In the genomic region with DNA sequence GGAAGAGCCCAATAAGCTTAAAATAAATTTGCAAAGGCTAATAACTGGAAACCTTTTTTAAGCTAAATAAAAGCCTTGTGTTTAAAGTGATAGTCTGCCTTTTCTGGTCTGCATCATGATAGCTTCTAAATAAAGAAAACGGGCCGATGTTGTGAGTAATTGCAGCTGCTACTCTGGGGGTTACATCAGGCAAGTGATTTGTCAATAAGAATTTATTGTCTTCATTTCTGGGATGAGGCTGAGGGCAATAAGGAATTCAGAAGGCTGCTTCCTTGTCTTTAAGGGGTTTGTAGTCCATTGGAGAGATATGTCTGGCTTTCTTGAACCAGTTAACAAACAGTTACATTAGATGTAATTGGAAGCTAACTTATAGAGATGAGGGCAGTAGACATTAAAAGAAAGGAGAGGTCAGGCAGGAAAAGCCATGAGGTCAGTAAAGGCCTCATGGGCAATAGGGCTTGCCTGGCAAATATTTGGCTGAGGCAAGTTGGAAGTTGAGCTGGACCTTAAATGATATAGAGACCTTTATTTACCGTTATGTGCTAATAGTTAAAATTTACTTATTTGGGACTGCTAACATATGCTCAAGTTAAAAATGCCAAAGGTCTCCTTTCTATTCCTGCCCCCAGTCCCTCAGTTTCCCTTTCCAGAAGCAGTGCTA, we compare ENCODE assay signal across 18 cellular contexts.
DNase-seq lines count a peak whose midpoint lies in the region; ATAC-seq and TF ChIP-seq lines count a peak whose summit lies in the region.
"Had no signal": no experiment of that assay in that cellular context is flagged by ENCODE, and none has a peak within 500 bp of the region (broad histone marks: within the 10 kb centered on the region; RNA-seq: fewer than 3 reads in every experiment).

No MANE protein-coding gene starts in this region.

- H3K4me1 Mint-ChIP-seq in T-helper 17 cell (peaks cover 54% of the 10 kb centered on the region), WTC11 (peaks cover 29% of the 10 kb centered on the region)

- ATAC-seq in SK-N-SH treated with all-trans-retinoic acid at 6 μM for 48 hours (no peak), T-helper 17 cell (no peak), WTC11 (no peak), GM19463 (IDR thresholded peaks at IDR 0.05; ENCODE audit: unreplicated experiment) (no peak)
- ATAC-seq in stimulated activated naive CD8-positive, alpha-beta T cell treated with anti-CD3 and anti-CD28 coated beads, Interleukin-15, Interleukin-2, amounts not matched to agents 100 U/mL and 50 U/mL, for 24 hours: no peak
- ATAC-seq: naive thymus-derived CD8-positive, alpha-beta T cell; Right ventricle myocardium inferior had no signal

- H3K79me2 ChIP-seq in SK-N-SH (ENCODE audit: insufficient read depth): peaks cover 5% of the 10 kb centered on the region; the same call in 1 of the 2 replicates

- H3K36me3 Mint-ChIP-seq in T-helper 17 cell (ENCODE audit: low read depth): no peaks in the 10 kb centered on the region
- no peaks in the 10 kb centered on the region for H3K36me3 Mint-ChIP-seq in WTC11
- H3K36me3 Mint-ChIP-seq: CD14-positive monocyte had no signal

- no peak overlapping the region for H2AFZ ChIP-seq in SK-N-SH (ENCODE audit: low read depth)

- no peaks in the 10 kb centered on the region for H4K20me1 ChIP-seq in SK-N-SH (ENCODE audit: insufficient read depth)

- H3F3A ChIP-seq in SK-N-SH (replicated peaks; ENCODE audit: insufficient read depth): peaks cover 7% of the 10 kb centered on the region

- H3K9me3 ChIP-seq in SK-N-SH: no peaks in the 10 kb centered on the region
- no peaks in the 10 kb centered on the region for H3K9me3 ChIP-seq in T-helper 17 cell (ENCODE audit: control insufficient read depth, low read length, poor library complexity, severe bottlenecking)
- H3K9me3 ChIP-seq: HAP-1 had no signal

- H3K4me2 ChIP-seq in SK-N-SH: no peak overlapping the region

- H3K27ac Mint-ChIP-seq in T-helper 17 cell (peak overlapping the region; percentile 10), WTC11 (no peak overlapping the region)
- H3K27ac Mint-ChIP-seq: T-helper 2 cell treated with Interferon-gamma antibody and Interleukin-4, amounts not matched to agents 5 μg/mL and 100 μg/mL, for 36 hours had no signal

- 86% methylated on average over 3 of the region's 3 CpGs for WGBS in SK-N-SH (ENCODE audit: low lambda C conversion rate)

- H3K4me1 ChIP-seq in SK-N-SH (ENCODE audit: control insufficient read depth in 1 of 2, insufficient read depth in 2 of 2, low read depth in 1 of 2, low read length in 1 of 2): peaks cover 5 to 8% of the 10 kb centered on the region in 2 experiments; a peak in 3 of 4 replicates

- no peak overlapping the region for H3K27ac ChIP-seq in SK-N-SH (ENCODE audit: low read depth in 2 of 2, low read length in 1 of 2)

- CTCF ChIA-PET in SK-N-SH (lab: Yijun Ruan, JAX): interaction anchor here (0.8 to 2.8 kb wide), 9 partner anchors 13 to 340 kb away, joined by 3 to 10 read pairs (median 5); no protein-coding TSS in a partner anchor
- CTCF ChIA-PET in WTC11 (lab: Charles Lee): interaction anchor here (0.5 to 1.2 kb wide), 5 partner anchors 7 to 340 kb away, joined by 3 to 5 read pairs (median 3); no protein-coding TSS in a partner anchor

- no peaks in the 10 kb centered on the region for H3K27me3 ChIP-seq in SK-N-SH (ENCODE audit: insufficient read depth)

- TF ChIP-seq EP300 in SK-N-SH (IDR thresholded peaks at IDR 0.05; ENCODE audit: borderline replicate concordance in 1 of 2, low read depth in 1 of 2, low read length in 1 of 2): no peak

- H3K9me3 Mint-ChIP-seq in WTC11: no peaks in the 10 kb centered on the region
- H3K9me3 Mint-ChIP-seq: CD14-positive monocyte; naive thymus-derived CD8-positive, alpha-beta T cell; T-helper 2 cell treated with Interferon-gamma antibody and Interleukin-4, amounts not matched to agents 5 μg/mL and 100 μg/mL, for 36 hours had no signal

- TF ChIP-seq CTCF in SK-N-SH (IDR thresholded peaks at IDR 0.05): no peak
- TF ChIP-seq CTCF in fibroblast of villous mesenchyme (IDR thresholded peaks at IDR 0.05; ENCODE audit: insufficient read depth, low read depth, low read length): no peak
- no peak for TF ChIP-seq CTCF in WTC11 (IDR thresholded peaks at IDR 0.05)

- no peak overlapping the region for H3K9ac ChIP-seq in SK-N-SH

- H3K4me3 ChIP-seq in SK-N-SH (ENCODE audit: low read depth in 2 of 2, low read length in 1 of 2): no peak overlapping the region
- no peak overlapping the region for H3K4me3 ChIP-seq in fibroblast of villous mesenchyme (ENCODE audit: low read depth, low read length)
- H3K4me3 ChIP-seq: HAP-1 had no signal

- POLR2A ChIA-PET in SK-N-SH (lab: Yijun Ruan, JAX): no interaction called here
- POLR2A ChIA-PET in WTC11 (lab: Charles Lee): no interaction called here

- no peaks in the 10 kb centered on the region for H3K9me2 ChIP-seq in SK-N-SH

- H3K4me3 Mint-ChIP-seq in T-helper 17 cell (no peak overlapping the region), WTC11 (no peak overlapping the region)
- H3K4me3 Mint-ChIP-seq: CD14-positive monocyte; naive thymus-derived CD8-positive, alpha-beta T cell; T-helper 2 cell treated with Interferon-gamma antibody and Interleukin-4, amounts not matched to agents 5 μg/mL and 100 μg/mL, for 36 hours had no signal

- DNase-seq in SK-N-SH: no peak
- DNase-seq in T-helper 17 cell: no peak
- peak; percentile 78 for DNase-seq in fibroblast of villous mesenchyme (ENCODE audit: low read depth)
- no peak for DNase-seq in WTC11 (ENCODE audit: low spot score)
- no peak for DNase-seq in NCI-H2081 treated with DMSO at 0.1 percent for 48 hours (lab: John Stamatoyannopoulos, UW)
- no peak for DNase-seq in stimulated activated naive CD8-positive, alpha-beta T cell treated with anti-CD3 and anti-CD28 coated beads, Interleukin-15, Interleukin-2, amounts not matched to agents 100 U/mL and 50 U/mL, for 24 hours
- DNase-seq: 8988T; activated CD4-positive, CD25-positive, alpha-beta regulatory T cell treated with anti-CD3 and anti-CD28 coated beads, Interleukin-2, amount 50 U/mL, for 72 hours; activated gamma-delta T cell treated with Interleukin-2 at 50 U/mL for 16 hours; amygdala; naive thymus-derived CD8-positive, alpha-beta T cell had no signal

- H3K27me3 Mint-ChIP-seq in T-helper 17 cell: no peaks in the 10 kb centered on the region
- no peaks in the 10 kb centered on the region for H3K27me3 Mint-ChIP-seq in WTC11 (ENCODE audit: low read depth)
- H3K27me3 Mint-ChIP-seq: naive thymus-derived CD8-positive, alpha-beta T cell; progenitor cell of endocrine pancreas had no signal

- no peaks in the 10 kb centered on the region for H3K36me3 ChIP-seq in SK-N-SH (replicated peaks in 1 of 2; ENCODE audit: control insufficient read depth in 1 of 2, insufficient read depth in 2 of 2, low read length in 1 of 2)
- H3K36me3 ChIP-seq: HAP-1 had no signal

- no peak for TF ChIP-seq RAD21 in SK-N-SH (IDR thresholded peaks at IDR 0.05; ENCODE audit: low read length)

TF ChIP-seq in SK-N-SH, 30 proteins besides CTCF, POLR2A, EP300 and RAD21:
- TF ChIP-seq YY1 (IDR thresholded peaks at IDR 0.05; ENCODE audit: low read depth) (no peak), TCF12 (IDR thresholded peaks at IDR 0.05) (0 out of 2 replicates have a peak, but pooled peaks have one; percentile 4), RXRA (IDR thresholded peaks at IDR 0.05; ENCODE audit: borderline replicate concordance, low read depth) (no peak), MEF2A (IDR thresholded peaks at IDR 0.05; ENCODE audit: borderline replicate concordance, low read depth) (no peak)

TF ChIP-seq in SK-N-SH treated with all-trans-retinoic acid at 6 μM for 48 hours, 23 proteins besides CTCF, POLR2A, EP300 and RAD21 (continues in another document):
- TF ChIP-seq, protein P1, sequence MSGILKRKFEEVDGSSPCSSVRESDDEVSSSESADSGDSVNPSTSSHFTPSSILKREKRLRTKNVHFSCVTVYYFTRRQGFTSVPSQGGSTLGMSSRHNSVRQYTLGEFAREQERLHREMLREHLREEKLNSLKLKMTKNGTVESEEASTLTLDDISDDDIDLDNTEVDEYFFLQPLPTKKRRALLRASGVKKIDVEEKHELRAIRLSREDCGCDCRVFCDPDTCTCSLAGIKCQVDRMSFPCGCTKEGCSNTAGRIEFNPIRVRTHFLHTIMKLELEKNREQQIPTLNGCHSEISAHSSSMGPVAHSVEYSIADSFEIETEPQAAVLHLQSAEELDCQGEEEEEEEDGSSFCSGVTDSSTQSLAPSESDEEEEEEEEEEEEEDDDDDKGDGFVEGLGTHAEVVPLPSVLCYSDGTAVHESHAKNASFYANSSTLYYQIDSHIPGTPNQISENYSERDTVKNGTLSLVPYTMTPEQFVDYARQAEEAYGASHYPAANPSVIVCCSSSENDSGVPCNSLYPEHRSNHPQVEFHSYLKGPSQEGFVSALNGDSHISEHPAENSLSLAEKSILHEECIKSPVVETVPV (CRISPR knock-in tag; IDR thresholded peaks at IDR 0.05): no peak
- TF ChIP-seq GLIS3 (CRISPR knock-in tag; IDR thresholded peaks at IDR 0.05) (no peak), ZNF70 (CRISPR knock-in tag; IDR thresholded peaks at IDR 0.05) (no peak), OSR1 (CRISPR knock-in tag; IDR thresholded peaks at IDR 0.05) (no peak)

TF ChIP-seq in WTC11, 78 proteins besides CTCF, POLR2A, EP300 and RAD21 (continues in another document):
- TF ChIP-seq, protein P2, sequence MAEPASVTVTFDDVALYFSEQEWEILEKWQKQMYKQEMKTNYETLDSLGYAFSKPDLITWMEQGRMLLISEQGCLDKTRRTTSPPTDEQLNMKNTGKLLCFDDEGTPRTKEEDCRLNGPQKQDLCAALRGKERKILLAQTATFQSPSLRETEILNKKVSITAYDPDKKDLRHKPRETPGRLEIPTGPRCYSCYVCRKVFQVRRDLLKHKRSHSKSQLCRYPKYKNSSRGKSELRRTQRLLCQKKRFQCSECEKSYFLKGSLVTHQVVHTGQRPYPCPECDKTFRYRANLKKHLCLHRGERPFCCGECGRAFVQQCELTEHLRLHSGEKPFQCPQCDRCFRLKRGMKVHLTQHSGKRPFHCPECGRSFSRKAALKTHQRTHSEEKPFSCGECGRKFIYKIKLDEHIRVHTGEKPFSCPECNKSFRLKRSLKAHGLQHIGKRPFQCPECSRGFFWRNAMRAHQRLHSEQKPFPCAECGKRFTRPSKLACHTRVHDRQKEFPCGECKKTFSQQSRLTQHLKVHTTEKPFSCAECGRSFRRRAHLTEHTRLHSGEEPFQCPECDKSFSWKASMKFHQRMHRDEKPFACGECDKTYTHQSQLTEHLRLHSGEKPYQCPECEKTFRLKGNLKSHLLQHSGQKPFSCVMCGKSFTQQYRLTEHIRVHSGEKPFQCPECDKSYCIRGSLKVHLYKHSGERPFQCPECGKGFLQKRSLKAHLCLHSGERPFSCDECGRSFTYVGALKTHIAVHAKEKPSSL (CRISPR knock-in tag; conservative IDR thresholded peaks at IDR 0.05): no peak
